Comparison of ENCODE assay signal across 36 cellular contexts in genomic region chr5:134989291-134989830, GRCh38. TPM values are rescaled to one million over a fixed set of nuclear protein-coding genes. Genes with fewer than 3 reads are reported as not detected.
DNase-seq lines count a peak whose midpoint lies in the region; ATAC-seq and TF ChIP-seq lines count a peak whose summit lies in the region.
"Had no signal": no experiment of that assay in that cellular context is flagged by ENCODE, and none has a peak within 500 bp of the region (broad histone marks: within the 10 kb centered on the region; RNA-seq: fewer than 3 reads in every experiment).

No MANE protein-coding gene starts in this region.

- no peak for TF ChIP-seq CTCF in AG09309 (IDR thresholded peaks at IDR 0.05; ENCODE audit: control insufficient read depth, insufficient read depth, low read depth, low read length, missing control alignments)
- TF ChIP-seq CTCF in OCI-LY7 (conservative IDR thresholded peaks at IDR 0.05; ENCODE audit: low read length) = no peak

- H3K4me3 ChIP-seq in AG09309 (ENCODE audit: control insufficient read depth, low read depth, low read length) = no peak overlapping the region
- no peak overlapping the region for H3K4me3 ChIP-seq in OCI-LY7 (ENCODE audit: low read depth, low read length, poor library complexity, severe bottlenecking)
- H3K4me3 ChIP-seq: cardiac muscle cell, colonic mucosa, heart right ventricle, SJCRH30 had no signal

- ATAC-seq in GM21825 (IDR thresholded peaks at IDR 0.05; ENCODE audit: unreplicated experiment) = no peak
- ATAC-seq: activated CD8-positive, alpha-beta T cell treated with anti-CD3 and anti-CD28 coated beads, Interleukin-2, amount 10 ng/mL, durations not matched to agents 7 days and 5 days; heart right ventricle; naive thymus-derived CD8-positive, alpha-beta T cell; stimulated activated memory B cell treated with anti-CD40 and anti-IgM and Interleukin-4, amounts not matched to agents 10 μg/mL and 1 μg/mL and 100 μg/mL, for 72 hours had no signal

- no peaks in the 10 kb centered on the region for H3K79me2 ChIP-seq in OCI-LY7 (ENCODE audit: insufficient read depth, low read depth, low read length)

- no peaks in the 10 kb centered on the region; the same call in 1 of the 2 replicates for H3K9me2 ChIP-seq in OCI-LY7 (ENCODE audit: insufficient read depth, low read length)

- H3K4me1 ChIP-seq in OCI-LY7 (ENCODE audit: insufficient read depth, low read length, poor library complexity, severe bottlenecking) = peaks cover 2% of the 10 kb centered on the region
- H3K4me1 ChIP-seq: BE2C, colonic mucosa, SJCRH30 had no signal

- H4K20me1 ChIP-seq in OCI-LY7 (ENCODE audit: insufficient read depth, low read length) = no peaks in the 10 kb centered on the region

- POLR2A ChIA-PET in OCI-LY7 (lab: Charles Lee) = no interaction called here

- DNase-seq in AG09309 (ENCODE audit: low read depth) (peak; percentile 8), RPMI7951 (ENCODE audit: low read depth) (peak; percentile 10), dedifferentiated amniotic fluid mesenchymal stem cell (ENCODE audit: extremely low spot score) (peak; percentile 53), non-pigmented ciliary epithelial cell (ENCODE audit: low read depth) (peak; percentile 8), NCI-H1436 treated with DMSO at 0.1 percent for 48 hours (lab: John Stamatoyannopoulos, UW) (no peak), posterior cingulate gyrus (no peak), OCI-LY7 (ENCODE audit: low spot score) (no peak)
- DNase-seq: activated CD4-positive, alpha-beta T cell treated with anti-CD3 and anti-CD28 coated beads for 4 hours; activated CD8-positive, alpha-beta T cell treated with anti-CD3 and anti-CD28 coated beads, Interleukin-2, amount 10 ng/mL, durations not matched to agents 7 days and 5 days; activated naive CD4-positive, alpha-beta T cell treated with anti-CD3 and anti-CD28 coated beads, Interleukin-2, amount 10 ng/mL, durations not matched to agents 7 days and 5 days; amniotic stem cell; BE2C; CD8-positive, alpha-beta memory T cell; colonic mucosa; DMS153; effector CD8-positive, alpha-beta T cell; foreskin melanocyte; heart right ventricle; midbrain; naive thymus-derived CD8-positive, alpha-beta T cell; NCI-H1048; NCI-H1694 treated with DMSO at 0.1 percent for 48 hours; NCI-H2171; NCI-H510A; occipital lobe; T1000 had no signal

- H3K27ac ChIP-seq in OCI-LY7 (ENCODE audit: low read depth, low read length, poor library complexity, severe bottlenecking) = no peak overlapping the region
- H3K27ac ChIP-seq: cardiac muscle cell, colonic mucosa, epithelial cell of prostate, heart right ventricle, SJCRH30, VCaP had no signal

- peaks cover 5% of the 10 kb centered on the region; the same call in 1 of the 2 replicates for H3K9me3 ChIP-seq in OCI-LY7 (ENCODE audit: low read length)
- H3K9me3 ChIP-seq: BE2C, colonic mucosa, SJCRH30 had no signal

- intact Hi-C loops in posterior cingulate gyrus (cut with DNase I) (no loop called here), OCI-LY7 (cut with micrococcal nuclease; ENCODE audit: unreplicated experiment) (no loop called here)

- CTCF ChIA-PET in OCI-LY7 (lab: Charles Lee; ENCODE audit: unreplicated experiment) = no interaction called here

- no TSS peak for BruUV-seq in OCI-LY7 (replicated peaks; lab: Mats Ljungman, UMichigan)

- no peak overlapping the region for H2AFZ ChIP-seq in OCI-LY7 (ENCODE audit: low read length)

- H3K4me2 ChIP-seq in OCI-LY7 (ENCODE audit: low read length) = no peak overlapping the region

- no peaks in the 10 kb centered on the region for H3K36me3 ChIP-seq in OCI-LY7 (ENCODE audit: insufficient read depth, low read length)
- H3K36me3 ChIP-seq: BE2C, cardiac muscle cell, colonic mucosa, heart right ventricle, SJCRH30 had no signal

RNA-seq across cellular contexts. Expression of gene CATSPER3, which starts 21.7 kb away (rescaled TPM):
- total RNA-seq in RPMI7951 (2014; rRNA removed; shearing (Covaris generic)) = not detected in 2 replicates
- 0.80 TPM in 1 of 2 replicates, not detected in the other for total RNA-seq in OCI-LY7 (2014; rRNA removed; shearing (Covaris generic))
- 0.61 and 1.0 TPM in 2 replicates for total RNA-seq in OCI-LY7 (2022)
- total RNA-seq: A172, cardiac muscle cell, G401, SJCRH30 had no signal

RNA-seq across cellular contexts. Expression of gene PITX1, which starts 44.7 kb away (rescaled TPM):
- total RNA-seq in RPMI7951 (2014; rRNA removed; shearing (Covaris generic)) = 0.49 TPM in 1 of 2 replicates, not detected in the other
- total RNA-seq in OCI-LY7 (2014; rRNA removed; shearing (Covaris generic)) = 55.3 and 56.3 TPM in 2 replicates
- 66.8 and 76.4 TPM in 2 replicates for total RNA-seq in OCI-LY7 (2022)
- total RNA-seq: activated CD8-positive, alpha-beta T cell treated with anti-CD3 and anti-CD28 coated beads, Interleukin-2, amount 10 ng/mL, durations not matched to agents 7 days and 5 days; cardiac muscle cell; CD8-positive, alpha-beta memory T cell; kidney epithelial cell; liver; naive thymus-derived CD8-positive, alpha-beta T cell; occipital lobe had no signal

Comparison
In these comparisons a context has a peak if more than half of its experiments do, and no peak if none do; other contexts are left out.
1. DNase-seq: peak in AG09309 (single experiment), RPMI7951 (single experiment), dedifferentiated amniotic fluid mesenchymal stem cell (single experiment) and non-pigmented ciliary epithelial cell (single experiment); none in NCI-H1436 treated with DMSO at 0.1 percent for 48 hours (single experiment), posterior cingulate gyrus (0 of 10) and OCI-LY7 (single experiment).
2. RNA of gene PITX1, which starts 44.7 kb away (total RNA-seq): 55.3 to 76.4 TPM in OCI-LY7; 0.49 TPM in RPMI7951; every median in the first group is over 10 times any median in the second.